Comparison of ENCODE assay signal across 12 cellular contexts in genomic region chr12:52909256-52909655, GRCh38.
"Had no signal": no experiment of that assay in that cellular context is flagged by ENCODE, and none has a peak within 500 bp of the region (broad histone marks: within the 10 kb centered on the region; RNA-seq: fewer than 3 reads in every experiment).

No MANE protein-coding gene starts in this region.

- H3K36me3 ChIP-seq: adrenal gland, tibial nerve, WERI-Rb-1 had no signal

- H3K4me3 Mint-ChIP-seq: activated naive CD4-positive, alpha-beta T cell treated with anti-CD3 and anti-CD28 coated beads, Interleukin-2, amount 10 ng/mL, durations not matched to agents 7 days and 5 days; central memory CD8-positive, alpha-beta T cell; stimulated activated effector memory CD8-positive, alpha-beta T cell treated with anti-CD3 and anti-CD28 coated beads, Interleukin-12 subunit alpha, Interleukin-12 subunit beta, amount 100 ng/mL, for 72 hours had no signal

- H3K9me3 ChIP-seq: adrenal gland, tibial nerve had no signal

- H3K36me3 Mint-ChIP-seq: activated naive CD4-positive, alpha-beta T cell treated with anti-CD3 and anti-CD28 coated beads, Interleukin-2, amount 10 ng/mL, durations not matched to agents 7 days and 5 days; stimulated activated effector memory CD8-positive, alpha-beta T cell treated with anti-CD3 and anti-CD28 coated beads, Interleukin-12 subunit alpha, Interleukin-12 subunit beta, amount 100 ng/mL, for 72 hours had no signal

- H2AFZ ChIP-seq: hepatocyte had no signal

- H3K27me3 Mint-ChIP-seq: central memory CD8-positive, alpha-beta T cell had no signal

- H3K4me3 ChIP-seq: adrenal gland, hepatocyte, tibial nerve had no signal

- H3K27ac Mint-ChIP-seq: activated naive CD4-positive, alpha-beta T cell treated with anti-CD3 and anti-CD28 coated beads, Interleukin-2, amount 10 ng/mL, durations not matched to agents 7 days and 5 days; stimulated activated effector memory CD8-positive, alpha-beta T cell treated with anti-CD3 and anti-CD28 coated beads, Interleukin-12 subunit alpha, Interleukin-12 subunit beta, amount 100 ng/mL, for 72 hours had no signal

- H3K27me3 ChIP-seq: adrenal gland, hepatocyte, tibial nerve had no signal

- H3K9me3 Mint-ChIP-seq: activated naive CD4-positive, alpha-beta T cell treated with anti-CD3 and anti-CD28 coated beads, Interleukin-2, amount 10 ng/mL, durations not matched to agents 7 days and 5 days; central memory CD8-positive, alpha-beta T cell; stimulated activated effector memory CD8-positive, alpha-beta T cell treated with anti-CD3 and anti-CD28 coated beads, Interleukin-12 subunit alpha, Interleukin-12 subunit beta, amount 100 ng/mL, for 72 hours had no signal

- H3K4me1 Mint-ChIP-seq: activated naive CD4-positive, alpha-beta T cell treated with anti-CD3 and anti-CD28 coated beads, Interleukin-2, amount 10 ng/mL, durations not matched to agents 7 days and 5 days; central memory CD8-positive, alpha-beta T cell had no signal

- H3K27ac ChIP-seq: tibial nerve, WERI-Rb-1 had no signal

- DNase-seq: activated CD4-positive, alpha-beta T cell treated with anti-CD3 and anti-CD28 coated beads for 48 hours; activated naive CD4-positive, alpha-beta T cell treated with anti-CD3 and anti-CD28 coated beads, Interleukin-2, amount 10 ng/mL, durations not matched to agents 7 days and 5 days; adrenal gland; effector memory CD4-positive, alpha-beta T cell; midbrain; right cardiac atrium; T-helper 1 cell; WERI-Rb-1 had no signal

- ATAC-seq: right cardiac atrium; stimulated activated effector memory CD8-positive, alpha-beta T cell treated with anti-CD3 and anti-CD28 coated beads, Interleukin-12 subunit alpha, Interleukin-12 subunit beta, amount 100 ng/mL, for 72 hours had no signal
